ENCODE assay signal across 9 cellular contexts in genomic region chr6:37783025-37783825, GRCh38. TPM values are rescaled to one million over a fixed set of nuclear protein-coding genes. Genes with fewer than 3 reads are reported as not detected.
DNase-seq lines count a peak whose midpoint lies in the region; FAIRE-seq and TF ChIP-seq lines count a peak whose summit lies in the region.
"Had no signal": no experiment of that assay in that cellular context is flagged by ENCODE, and none has a peak within 500 bp of the region (broad histone marks: within the 10 kb centered on the region; RNA-seq: fewer than 3 reads in every experiment).

No MANE protein-coding gene starts in this region.

- FAIRE-seq in D721Med (lab: Jason Lieb, UNC), result no peak
- FAIRE-seq: frontal cortex had no signal

- H3K9ac ChIP-seq in trophoblast cell (ENCODE audit: low read length), result no peak overlapping the region

- H3K36me3 Mint-ChIP-seq in activated naive CD8-positive, alpha-beta T cell treated with anti-CD3 and anti-CD28 coated beads for 36 hours, result no peaks in the 10 kb centered on the region

- H3K36me3 ChIP-seq in left ventricle myocardium inferior (no peaks in the 10 kb centered on the region), trophoblast cell (ENCODE audit: control insufficient read depth in 1 of 2, insufficient read depth in 2 of 2, low read length in 2 of 2) (no peaks in the 10 kb centered on the region)

- peaks cover 15% of the 10 kb centered on the region for H3K4me1 Mint-ChIP-seq in activated naive CD8-positive, alpha-beta T cell treated with anti-CD3 and anti-CD28 coated beads for 36 hours

- WGBS in trophoblast cell (ENCODE audit: extremely low coverage, insufficient coverage, insufficient read length), result no CpG with 5 or more reads among the region's 22 CpGs

- H3K4me1 ChIP-seq in left ventricle myocardium inferior (peaks cover 20% of the 10 kb centered on the region), trophoblast cell (ENCODE audit: control insufficient read depth in 1 of 2, insufficient read depth in 2 of 2, low read length in 2 of 2) (peaks cover 6 to 20% of the 10 kb centered on the region in 2 experiments)

- H3K18ac ChIP-seq in trophoblast cell (ENCODE audit: low read length), result no peak overlapping the region

- peak overlapping the region; percentile 23 for H4K12ac ChIP-seq in trophoblast cell (ENCODE audit: low read depth, low read length)

- no peaks in the 10 kb centered on the region for H3K9me3 Mint-ChIP-seq in activated naive CD8-positive, alpha-beta T cell treated with anti-CD3 and anti-CD28 coated beads for 36 hours

- H3K23ac ChIP-seq in trophoblast cell (ENCODE audit: low read length), result no peak overlapping the region

- H3K4me3 ChIP-seq in HFF-Myc (replicated peaks; ENCODE audit: low read depth, low read length) (0 out of 2 replicates have a peak overlapping the region, but pooled peaks have one; percentile 3), left ventricle myocardium inferior (peak overlapping the region; percentile 68), trophoblast cell (ENCODE audit: low read depth, low read length) (peak overlapping the region; percentile 19)

- H3K27ac Mint-ChIP-seq in activated naive CD8-positive, alpha-beta T cell treated with anti-CD3 and anti-CD28 coated beads for 36 hours, result peak overlapping the region; percentile 58

- no peak overlapping the region for H2BK120ac ChIP-seq in trophoblast cell (ENCODE audit: insufficient read depth, low read length, poor library complexity)

- DNase-seq in AG20443 (ENCODE audit: low spot score), result peak; percentile 65
- no peak for DNase-seq in HFF-Myc (ENCODE audit: extremely low read depth, low read depth)
- DNase-seq in activated naive CD8-positive, alpha-beta T cell treated with anti-CD3 and anti-CD28 coated beads for 36 hours, result peak; percentile 24
- DNase-seq in left ventricle myocardium inferior, result peak; percentile 22
- DNase-seq in trophoblast cell, result no peak
- no peak for DNase-seq in NOMO-1 treated with DMSO at 0.1 percent for 48 hours (lab: John Stamatoyannopoulos, UW; ENCODE audit: unreplicated experiment)
- no peak for DNase-seq in NCI-H2029 treated with DMSO at 0.1 percent for 48 hours (lab: John Stamatoyannopoulos, UW)
- no peak for DNase-seq in D721Med (ENCODE audit: insufficient read length, low spot score)

- peak overlapping the region; percentile 40 for H2AFZ ChIP-seq in trophoblast cell (ENCODE audit: insufficient read depth, low read length, poor library complexity)

- H2AK5ac ChIP-seq in trophoblast cell (ENCODE audit: low read length), result no peak overlapping the region

- H3K79me2 ChIP-seq in trophoblast cell (ENCODE audit: control insufficient read depth, insufficient read depth, low read length, poor library complexity), result no peaks in the 10 kb centered on the region

- no peak overlapping the region for H4K91ac ChIP-seq in trophoblast cell (ENCODE audit: low read depth, low read length)

- H3K4me3 Mint-ChIP-seq in activated naive CD8-positive, alpha-beta T cell treated with anti-CD3 and anti-CD28 coated beads for 36 hours, result peak overlapping the region; percentile 84

- H3K27me3 Mint-ChIP-seq in activated naive CD8-positive, alpha-beta T cell treated with anti-CD3 and anti-CD28 coated beads for 36 hours, result peaks cover 36% of the 10 kb centered on the region

- peak overlapping the region; percentile 24 for H4K8ac ChIP-seq in trophoblast cell (ENCODE audit: low read depth, low read length)

- no peak overlapping the region for H2BK5ac ChIP-seq in trophoblast cell (ENCODE audit: low read depth, low read length, poor library complexity)

- H3K27ac ChIP-seq in left ventricle myocardium inferior (replicated peaks) (no peak overlapping the region), trophoblast cell (ENCODE audit: low read depth, low read length) (no peak overlapping the region)

- H3K9me3 ChIP-seq in left ventricle myocardium inferior (replicated peaks) (no peaks in the 10 kb centered on the region), trophoblast cell (ENCODE audit: insufficient read depth, low read depth, low read length) (peaks cover 2% of the 10 kb centered on the region)

- no peak for TF ChIP-seq CTCF in HFF-Myc (IDR thresholded peaks at IDR 0.05; ENCODE audit: low read depth, low read length, missing control alignments)
- TF ChIP-seq CTCF in left ventricle myocardium inferior (IDR thresholded peaks at IDR 0.05; ENCODE audit: borderline replicate concordance), result no peak
- no peak for TF ChIP-seq CTCF in D721Med (IDR thresholded peaks at IDR 0.05; ENCODE audit: insufficient read depth, missing control alignments)

- intact Hi-C loops in left ventricle myocardium inferior (cut with micrococcal nuclease), result no loop called here

- H2BK12ac ChIP-seq in trophoblast cell (ENCODE audit: low read length), result no peak overlapping the region

- H3K79me1 ChIP-seq in trophoblast cell (ENCODE audit: low read length), result no peaks in the 10 kb centered on the region

- peak overlapping the region; percentile 69 for H3K4me2 ChIP-seq in trophoblast cell (ENCODE audit: low read length)

- H3K27me3 ChIP-seq in left ventricle myocardium inferior (ENCODE audit: low read depth), result peaks cover 37% of the 10 kb centered on the region
- no peaks in the 10 kb centered on the region for H3K27me3 ChIP-seq in trophoblast cell (ENCODE audit: insufficient read depth, low read length)

- H3K14ac ChIP-seq in trophoblast cell (ENCODE audit: low read length), result no peak overlapping the region

- H3K4ac ChIP-seq in trophoblast cell (ENCODE audit: low read depth, low read length), result no peak overlapping the region

RNA-seq across cellular contexts. Expression of gene ZFAND3, which starts 36.3 kb away (rescaled TPM):
- total RNA-seq in activated naive CD8-positive, alpha-beta T cell treated with anti-CD3 and anti-CD28 coated beads for 36 hours, result 10 to 100 TPM; 36.3 to 38.5 TPM
- total RNA-seq in left ventricle myocardium inferior, result 81.8 TPM
- 79.8 and 81.0 TPM in 2 replicates for polyA plus RNA-seq in trophoblast cell (2013)

Comparison
In these comparisons a context has a peak if more than half of its experiments do, and no peak if none do; other contexts are left out.
1. DNase-seq: peak in AG20443 (single experiment), activated naive CD8-positive, alpha-beta T cell treated with anti-CD3 and anti-CD28 coated beads for 36 hours (single experiment) and left ventricle myocardium inferior (single experiment); none in HFF-Myc (single experiment), trophoblast cell (0 of 2), NOMO-1 treated with DMSO at 0.1 percent for 48 hours (single experiment), NCI-H2029 treated with DMSO at 0.1 percent for 48 hours (single experiment) and D721Med (single experiment).
2. H3K4me3 ChIP-seq: peak in every context shown above with its lines; median percentile 68 in left ventricle myocardium inferior; 19 in trophoblast cell; 3 in HFF-Myc.